8 cellular contexts compared by ENCODE assay signal in genomic region chr11:119728226-119728626, GRCh38. TPM values are rescaled to one million over a fixed set of nuclear protein-coding genes. Genes with fewer than 3 reads are reported as not detected.
A peak's percentile ranks its signal among the peaks of the same experiment; 100 is the strongest.
DNase-seq lines count a peak whose midpoint lies in the region; ATAC-seq and TF ChIP-seq lines count a peak whose summit lies in the region.

No MANE protein-coding gene starts in this region.

- no peaks in the 10 kb centered on the region for H3K9me3 ChIP-seq in CD4-positive, alpha-beta memory T cell (ENCODE audit: control insufficient read depth in 1 of 2, low read length in 2 of 2)
- H3K9me3 ChIP-seq in adrenal gland (replicated peaks in 1 of 3) (no peaks in the 10 kb centered on the region), thymus (ENCODE audit: control insufficient read depth) (no peaks in the 10 kb centered on the region)

- peaks cover 4 to 10% of the 10 kb centered on the region in 2 donors for H3K27me3 Mint-ChIP-seq in CD4-positive, alpha-beta memory T cell

- H3K36me3 Mint-ChIP-seq in CD4-positive, alpha-beta memory T cell = peaks cover 0 to 2% of the 10 kb centered on the region in 2 donors

- H3K27ac ChIP-seq in CD4-positive, alpha-beta memory T cell (ENCODE audit: low read depth, low read length) = no peak overlapping the region
- peak overlapping the region in 4 of 5 donors; percentile 54 to 98 (median 76) for H3K27ac ChIP-seq in adrenal gland
- H3K27ac ChIP-seq in thymus (ENCODE audit: low read depth) = no peak overlapping the region

- H3K27ac Mint-ChIP-seq in CD4-positive, alpha-beta memory T cell = peak overlapping the region; percentile 58 to 95 (median 89)

- TF ChIP-seq CTCF in adrenal gland (IDR thresholded peaks at IDR 0.05) = no peak

- intact Hi-C loops in CD4-positive, alpha-beta memory T cell (cut with micrococcal nuclease) = loop anchor here (1.0 to 5.0 kb wide), 3 partner anchors 13 to 246 kb away; no protein-coding TSS in a partner anchor
- intact Hi-C loops in adrenal gland (cut with DNase I) = loop anchor here in 1 of 2 donors (10.0 kb wide), 1 partner anchor 243 kb away; no protein-coding TSS in a partner anchor

- peak overlapping the region; percentile 47 to 50 for H3K4me3 ChIP-seq in CD4-positive, alpha-beta memory T cell (ENCODE audit: low read length in 2 of 2)
- H3K4me3 ChIP-seq in adrenal gland = peak overlapping the region in 3 of 4 donors; percentile 18 to 85 (median 62)
- H3K4me3 ChIP-seq in thymus (ENCODE audit: low read length) = peak overlapping the region; percentile 67

- H3K9me3 Mint-ChIP-seq in CD4-positive, alpha-beta memory T cell = no peaks in the 10 kb centered on the region

- peaks cover 20% of the 10 kb centered on the region for H3K4me1 ChIP-seq in CD4-positive, alpha-beta memory T cell (ENCODE audit: insufficient read depth, low read length)
- peaks cover 16 to 24% of the 10 kb centered on the region in 2 donors for H3K4me1 ChIP-seq in adrenal gland (replicated peaks in 1 of 2)
- H3K4me1 ChIP-seq in thymus (ENCODE audit: control insufficient read depth, insufficient read depth, low read length) = peaks cover 9% of the 10 kb centered on the region

- POLR2A ChIA-PET in CD4-positive, alpha-beta memory T cell (lab: Charles Lee; ENCODE audit: partially characterized antibody) = no interaction called here

- no peaks in the 10 kb centered on the region for H3K36me3 ChIP-seq in CD4-positive, alpha-beta memory T cell (ENCODE audit: insufficient read depth, low read length)
- no peaks in the 10 kb centered on the region for H3K36me3 ChIP-seq in adrenal gland (replicated peaks in 1 of 2)
- no peaks in the 10 kb centered on the region for H3K36me3 ChIP-seq in thymus (ENCODE audit: control insufficient read depth, insufficient read depth)

- DNase-seq in CD4-positive, alpha-beta memory T cell = peak in 3 of 5 donors; percentile 13 to 25 (median 17)
- DNase-seq in adrenal gland = peak in 1 of 7 donors; percentile 24
- DNase-seq in left lobe of liver (ENCODE audit: low spot score) = no peak
- no peak for DNase-seq in SW 1271 (lab: John Stamatoyannopoulos, UW)
- DNase-seq in NCI-H187 treated with DMSO at 0.1 percent for 48 hours (lab: John Stamatoyannopoulos, UW) = no peak

- WGBS in adrenal gland, 4 donors = 0 to 1% (median 1%) methylated on average over 7 to 30 of the region's 30 CpGs
- 2% methylated on average over 30 of the region's 30 CpGs for WGBS in thymus

- no peak for TF ChIP-seq POLR2A in adrenal gland (IDR thresholded peaks at IDR 0.05)

- H3K27me3 ChIP-seq in CD4-positive, alpha-beta memory T cell (ENCODE audit: insufficient read depth, low read length) = peaks cover 10% of the 10 kb centered on the region
- H3K27me3 ChIP-seq in adrenal gland (no peaks in the 10 kb centered on the region), thymus (ENCODE audit: control insufficient read depth, insufficient read depth) (peaks cover 39% of the 10 kb centered on the region)

- ATAC-seq in HG02763 (IDR thresholded peaks at IDR 0.05; ENCODE audit: unreplicated experiment) (peak; percentile 0), left lobe of liver (peak; percentile 27), HG03025 (IDR thresholded peaks at IDR 0.05; ENCODE audit: low FRiP score, unreplicated experiment) (no peak)

- H3K4me3 Mint-ChIP-seq in CD4-positive, alpha-beta memory T cell = peak overlapping the region; percentile 93 to 98 (median 95)

- CTCF ChIA-PET in CD4-positive, alpha-beta memory T cell (lab: Charles Lee; ENCODE audit: partially characterized antibody) = interaction anchor here (1.0 to 1.7 kb wide), 5 partner anchors 9 to 248 kb away, joined by 3 to 6 read pairs (median 4); no protein-coding TSS in a partner anchor

- peaks cover 6 to 22% (median 14%) of the 10 kb centered on the region in 4 donors for H3K4me1 Mint-ChIP-seq in CD4-positive, alpha-beta memory T cell

RNA-seq across cellular contexts. Expression of gene NECTIN1, which starts 0.8 kb away (rescaled TPM):
- 1 to 10 TPM; 3.5 to 3.8 TPM for total RNA-seq in CD4-positive, alpha-beta memory T cell
- 1 to 10 TPM in 1 of 2 donors, not detected in 1; 1.2 TPM for polyA plus RNA-seq in CD4-positive, alpha-beta memory T cell
- 10 to 100 TPM in 1 of 8 donors, 1 to 10 TPM in 7; 1.6 to 19.6 (median 5.6) TPM for total RNA-seq in adrenal gland
- polyA plus RNA-seq in adrenal gland = 1 to 10 TPM; 2.6 to 6.9 (median 5.6) TPM
- total RNA-seq in left lobe of liver = 6.5 TPM
- polyA plus RNA-seq in thymus = 11.7 TPM

Comparison
In these comparisons a context has a peak if more than half of its experiments do, and no peak if none do; other contexts are left out.
1. DNase-seq: peak in CD4-positive, alpha-beta memory T cell (3 of 5); none in left lobe of liver (single experiment), SW 1271 (0 of 2) and NCI-H187 treated with DMSO at 0.1 percent for 48 hours (single experiment).
2. H3K27ac ChIP-seq: peak in adrenal gland (4 of 5); none in CD4-positive, alpha-beta memory T cell (single experiment) and thymus (single experiment).
3. Peak in every context shown above with its lines, with median percentiles within 50 percentile points of each other: H3K4me3 ChIP-seq.